Comparison of ENCODE assay signal across 13 cellular contexts in the genomic region with DNA sequence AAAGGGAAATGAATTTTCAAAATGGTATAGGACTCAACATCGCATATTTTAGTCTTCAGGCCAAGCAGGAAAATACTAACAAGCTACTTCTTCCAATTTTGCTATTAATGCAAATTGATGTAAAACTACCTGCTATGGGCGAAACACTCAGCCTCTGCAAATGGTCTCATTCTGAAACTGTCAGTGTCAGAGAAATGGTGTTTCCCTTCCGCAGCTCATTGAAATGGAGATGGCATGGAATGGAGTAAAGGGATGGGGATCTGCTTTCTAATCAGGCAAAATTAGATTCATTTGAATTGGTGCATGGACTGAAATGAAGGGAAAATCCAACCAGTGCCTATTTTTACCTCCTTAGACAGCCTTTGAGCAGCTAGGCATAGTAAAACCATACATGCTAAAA.
"Had no signal": no experiment of that assay in that cellular context is flagged by ENCODE, and none has a peak within 500 bp of the region (broad histone marks: within the 10 kb centered on the region; RNA-seq: fewer than 3 reads in every experiment).

No MANE protein-coding gene starts in this region.

- FAIRE-seq: astrocyte had no signal

- ATAC-seq: activated naive CD8-positive, alpha-beta T cell treated with anti-CD3 and anti-CD28 coated beads, Interleukin-2, amount 50 U/mL, for 24 hours; foreskin keratinocyte; left colon; naive thymus-derived CD8-positive, alpha-beta T cell; stimulated activated naive CD8-positive, alpha-beta T cell treated with anti-CD3 and anti-CD28 coated beads, Interleukin-15, amount 100 ng/mL, for 72 hours had no signal

- DNase-seq: activated CD4-positive, alpha-beta T cell treated with anti-CD3 and anti-CD28 coated beads for 48 hours; activated naive CD4-positive, alpha-beta T cell treated with Interleukin-2 at 50 U/mL for 16 hours; activated naive CD8-positive, alpha-beta T cell treated with anti-CD3 and anti-CD28 coated beads, Interleukin-2, amount 50 U/mL, for 24 hours; foreskin keratinocyte; left colon; mammary epithelial cell; naive thymus-derived CD8-positive, alpha-beta T cell; posterior cingulate gyrus; stimulated activated CD4-positive, alpha-beta T cell treated with anti-CD3 and anti-CD28 coated beads, Interleukin-15, amount 100 ng/mL, for 24 hours; stimulated activated CD4-positive, alpha-beta T cell treated with anti-CD3 and anti-CD28 coated beads, Interleukin-4, amount 100 ng/mL, for 24 hours; stimulated activated naive CD8-positive, alpha-beta T cell treated with anti-CD3 and anti-CD28 coated beads, Interleukin-15, amount 100 ng/mL, for 72 hours; uterus had no signal

- H3K27ac ChIP-seq: foreskin keratinocyte, uterus had no signal

- H3K4me3 ChIP-seq: uterus had no signal

- H3K36me3 ChIP-seq: uterus had no signal

- H3K4me1 ChIP-seq: foreskin keratinocyte, uterus had no signal

- H3K9me3 ChIP-seq: uterus had no signal

- H3K27me3 ChIP-seq: foreskin keratinocyte, uterus had no signal
